In the genomic region with DNA sequence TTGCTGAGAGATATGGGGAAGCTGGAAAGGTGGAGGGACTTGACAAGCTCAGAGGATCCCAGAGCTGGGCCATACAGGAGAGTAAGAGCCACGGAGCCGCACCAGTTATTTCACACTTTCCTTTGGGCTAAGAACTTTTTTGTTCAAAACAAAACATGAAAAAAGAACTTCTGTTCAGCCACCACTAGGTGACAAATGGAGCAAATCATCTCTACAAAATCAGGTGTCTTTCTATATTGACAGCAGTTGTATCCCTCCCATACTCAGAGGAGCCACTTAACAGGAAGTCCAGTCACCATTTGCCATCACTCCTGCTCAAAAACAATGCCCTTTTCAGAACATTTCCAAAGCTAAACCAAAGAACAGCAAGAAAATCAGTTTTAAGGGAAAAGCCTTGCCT, we compare ENCODE assay signal across 20 cellular contexts.
A peak's percentile ranks its signal among the peaks of the same experiment; 100 is the strongest.
DNase-seq lines count a peak whose midpoint lies in the region; ATAC-seq and TF ChIP-seq lines count a peak whose summit lies in the region.
"Had no signal": no experiment of that assay in that cellular context is flagged by ENCODE, and none has a peak within 500 bp of the region (broad histone marks: within the 10 kb centered on the region; RNA-seq: fewer than 3 reads in every experiment).

No MANE protein-coding gene starts in this region.

- H3K27me3 ChIP-seq in AG04450 (ENCODE audit: control insufficient read depth, insufficient read depth, low read length) (no peaks in the 10 kb centered on the region), foreskin keratinocyte (peaks cover 4% of the 10 kb centered on the region)
- H3K27me3 ChIP-seq: heart left ventricle, upper lobe of right lung had no signal

- H3K4me3 ChIP-seq in AG04450 (ENCODE audit: low read depth, low read length) (no peak overlapping the region), NB4 (ENCODE audit: low read depth, low read length) (no peak overlapping the region)
- H3K4me3 ChIP-seq: heart left ventricle, upper lobe of right lung had no signal

- DNase-seq in AG04450 (ENCODE audit: low read depth, low spot score) (no peak), NB4 (ENCODE audit: low read depth) (no peak), foreskin keratinocyte (no peak), HUDEP-2 (lab: John Stamatoyannopoulos, UW; ENCODE audit: unreplicated experiment in 76 of 76) (no peak), SW480 (ENCODE audit: low spot score) (no peak)
- DNase-seq: activated CD4-positive, alpha-beta T cell treated with anti-CD3 and anti-CD28 coated beads, Interleukin-2, amount 50 U/mL, for 48 hours; activated naive CD4-positive, alpha-beta T cell treated with anti-CD3 and anti-CD28 coated beads, Interleukin-2, amount 50 U/mL, for 16 hours; effector CD8-positive, alpha-beta T cell; GOT3; heart left ventricle; MV-4-11; naive B cell; stimulated activated CD4-positive, alpha-beta T cell treated with anti-CD3 and anti-CD28 coated beads, Interleukin-1b, Interleukin-23, amount 100 ng/mL, for 48 hours; stimulated activated naive CD8-positive, alpha-beta T cell treated with anti-CD3 and anti-CD28 coated beads, Interleukin-15, amount 100 ng/mL, for 72 hours; T-helper 1 cell; upper lobe of right lung had no signal

- POLR2A ChIA-PET in AG04450 (lab: Yijun Ruan, JAX) = no interaction called here

- no peaks in the 10 kb centered on the region for H3K4me1 ChIP-seq in foreskin keratinocyte
- H3K4me1 ChIP-seq: heart left ventricle, upper lobe of right lung had no signal

- TF ChIP-seq CTCF in AG04450 (IDR thresholded peaks at IDR 0.05; ENCODE audit: low read depth, low read length) (0 out of 2 replicates have a peak, but pooled peaks have one; percentile 5), GM12873 (IDR thresholded peaks at IDR 0.05; ENCODE audit: insufficient read depth, low read depth, low read length, missing control alignments) (peak; percentile 42), NB4 (IDR thresholded peaks at IDR 0.05; ENCODE audit: low read depth, low read length) (peak; percentile 10), foreskin keratinocyte (conservative IDR thresholded peaks at IDR 0.05) (peak; percentile 25)

- H3K9me3 ChIP-seq in AG04450 (ENCODE audit: control insufficient read depth, insufficient read depth, low read length) = no peaks in the 10 kb centered on the region; the same call in 1 of the 2 replicates
- H3K9me3 ChIP-seq: upper lobe of right lung had no signal

- ATAC-seq in foreskin keratinocyte = no peak
- ATAC-seq in HG02678 (IDR thresholded peaks at IDR 0.05; ENCODE audit: unreplicated experiment) = no peak
- ATAC-seq in GM21717 (IDR thresholded peaks at IDR 0.05; ENCODE audit: unreplicated experiment) = no peak
- ATAC-seq: heart left ventricle; stimulated activated naive CD8-positive, alpha-beta T cell treated with anti-CD3 and anti-CD28 coated beads, Interleukin-15, amount 100 ng/mL, for 72 hours; upper lobe of right lung had no signal

- no peak for TF ChIP-seq POLR2A in NB4 (IDR thresholded peaks at IDR 0.05; ENCODE audit: extremely low read depth, insufficient read length)

- CTCF ChIA-PET in AG04450 (lab: Charles Lee) = interaction anchor here (1.9 kb wide), 1 partner anchor 149 kb away, joined by 8 read pairs; no protein-coding TSS in a partner anchor

- no peak overlapping the region for H3K27ac ChIP-seq in AG04450 (ENCODE audit: low read depth, low read length)
- no peak overlapping the region for H3K27ac ChIP-seq in foreskin keratinocyte
- H3K27ac ChIP-seq: heart left ventricle, HL-60, upper lobe of right lung had no signal
